ENCODE assay signal across 10 cellular contexts in the genomic region with DNA sequence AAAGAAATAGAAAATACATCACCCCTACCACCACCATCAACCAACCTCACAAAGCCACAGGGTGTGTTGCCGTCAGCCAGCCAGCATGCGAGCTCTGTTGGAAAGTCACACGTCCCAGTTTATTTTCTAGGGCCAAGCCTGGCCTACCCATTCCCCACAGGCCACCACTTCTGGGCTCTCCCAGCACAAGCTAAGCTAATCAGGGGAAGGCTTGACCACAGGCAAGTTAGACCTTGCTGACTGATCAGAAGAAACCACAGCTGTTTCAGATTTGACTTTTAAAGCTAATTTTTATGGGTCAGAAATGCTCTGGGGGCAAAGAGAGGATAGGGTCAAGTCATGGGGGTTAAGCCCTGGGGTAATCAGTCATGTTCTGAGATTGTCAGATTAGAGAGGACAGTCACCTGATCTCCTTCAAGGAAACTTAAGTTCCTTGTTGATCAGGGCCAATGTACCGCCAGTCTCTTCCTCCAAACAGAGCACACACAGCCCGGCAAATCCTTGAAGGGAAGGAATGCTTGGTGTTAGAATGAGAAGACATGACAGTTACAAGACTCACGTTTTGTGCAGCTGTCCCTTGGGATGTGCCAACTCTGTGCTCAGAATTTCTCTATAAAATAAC. TPM values are rescaled to one million over a fixed set of nuclear protein-coding genes. Genes with fewer than 3 reads are reported as not detected.
DNase-seq lines count a peak whose midpoint lies in the region; ATAC-seq lines count a peak whose summit lies in the region.
"Had no signal": no experiment of that assay in that cellular context is flagged by ENCODE, and none has a peak within 500 bp of the region (broad histone marks: within the 10 kb centered on the region; RNA-seq: fewer than 3 reads in every experiment).

No MANE protein-coding gene starts in this region.

- ATAC-seq in GM18508 (IDR thresholded peaks at IDR 0.05; ENCODE audit: insufficient read depth, unreplicated experiment) (peak; percentile 52), GM21576 (IDR thresholded peaks at IDR 0.05; ENCODE audit: unreplicated experiment) (peak; percentile 53), HG03469 (IDR thresholded peaks at IDR 0.05; ENCODE audit: unreplicated experiment) (peak; percentile 58)
- ATAC-seq: mucosa of descending colon had no signal

- DNase-seq in myocyte (ENCODE audit: low read depth) (peak; percentile 69), NCI-H774 (lab: John Stamatoyannopoulos, UW) (no peak), hypothalamus (lab: John Stamatoyannopoulos, UW) (no peak), hepatic stellate cell (ENCODE audit: low spot score) (no peak)
- DNase-seq in central memory CD4-positive, alpha-beta T cell = no peak
- DNase-seq: activated T-cell treated with anti-CD3 and anti-CD28 coated beads, Interleukin-2, amount 50 U/mL, for 24 hours; mucosa of descending colon had no signal

RNA-seq across cellular contexts. Expression of a gene that starts 7.6 kb away (rescaled TPM):
- total RNA-seq in myocyte = 13.3 and 20.7 TPM in 2 replicates
- 31.8 TPM for polyA plus RNA-seq in myocyte (2012)
